In the genomic region with DNA sequence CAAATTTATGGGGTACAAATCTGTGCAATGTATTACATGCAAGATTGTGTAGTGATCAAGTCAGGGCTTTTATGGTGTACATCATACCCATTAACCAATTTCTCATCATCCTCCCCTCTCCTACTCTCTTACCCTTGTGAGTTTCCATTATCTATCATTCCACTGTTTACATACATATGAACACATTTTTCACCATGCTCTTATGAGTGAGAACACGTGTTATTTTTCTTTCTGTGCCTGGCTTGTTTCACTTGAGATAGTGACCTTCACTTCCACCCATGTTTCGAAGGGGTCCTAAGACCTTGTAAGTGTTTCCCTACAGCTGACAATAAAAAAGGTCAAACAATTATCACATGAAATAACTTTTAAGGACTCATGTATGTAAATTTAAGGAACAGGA, we compare ENCODE assay signal across 11 cellular contexts.
"Had no signal": no experiment of that assay in that cellular context is flagged by ENCODE, and none has a peak within 500 bp of the region (broad histone marks: within the 10 kb centered on the region; RNA-seq: fewer than 3 reads in every experiment).

No MANE protein-coding gene starts in this region.

- H3K27ac ChIP-seq: GM23248 had no signal

- H3K4me1 ChIP-seq: HAP-1 had no signal

- H3K36me3 ChIP-seq: HAP-1 had no signal

- H3K4me2 ChIP-seq: GM23338 had no signal

- DNase-seq: GM23248, GOT3, H7, H9, HCEC 1CT, HFFc6 had no signal

- H2AFZ ChIP-seq: GM23248, GM23338 had no signal

- H3K9me3 ChIP-seq: HAP-1 had no signal

- FAIRE-seq: H1, H54 had no signal

- H3K9ac ChIP-seq: GM23248 had no signal

- H3K4me3 ChIP-seq: GM23248, GM23338, HAP-1 had no signal

- ATAC-seq: GM23338, HCT116 had no signal
